ENCODE assay signal across 24 cellular contexts in genomic region chr15:73048624-73049295, GRCh38. TPM values are rescaled to one million over a fixed set of nuclear protein-coding genes. Genes with fewer than 3 reads are reported as not detected.
DNase-seq lines count a peak whose midpoint lies in the region; ATAC-seq, FAIRE-seq and TF ChIP-seq lines count a peak whose summit lies in the region.
"Had no signal": no experiment of that assay in that cellular context is flagged by ENCODE, and none has a peak within 500 bp of the region (broad histone marks: within the 10 kb centered on the region; RNA-seq: fewer than 3 reads in every experiment).

No MANE protein-coding gene starts in this region.

- no peak overlapping the region for H3K14ac ChIP-seq in mesenchymal stem cell (ENCODE audit: low read length in 2 of 2)

- H3K27ac ChIP-seq in K562 (ENCODE audit: extremely low read depth, low read depth, low read length) (no peak overlapping the region), mesenchymal stem cell (ENCODE audit: low read length, poor library complexity, severe bottlenecking) (no peak overlapping the region), thyroid gland (no peak overlapping the region)
- H3K27ac ChIP-seq: A549; BLaER1 treated with 17β-estradiol and CSF1 and Interleukin-3, amounts not matched to agents 10 nM and 100 nM; KMS-11; SJSA1 had no signal

- no peak overlapping the region for H3K23ac ChIP-seq in mesenchymal stem cell (ENCODE audit: low read length in 2 of 2)

- no peaks in the 10 kb centered on the region for H3K9me1 ChIP-seq in K562 (ENCODE audit: control insufficient read depth, insufficient read depth, low read length)

- H3K36me3 ChIP-seq in K562 (ENCODE audit: control insufficient read depth, insufficient read depth, low read length), result no peaks in the 10 kb centered on the region
- H3K36me3 ChIP-seq in mesenchymal stem cell (ENCODE audit: control insufficient read depth in 1 of 2, insufficient read depth in 2 of 2, low read depth in 1 of 2, low read length in 2 of 2), result no peaks in the 10 kb centered on the region
- H3K36me3 ChIP-seq in thyroid gland, result no peaks in the 10 kb centered on the region
- H3K36me3 ChIP-seq: BLaER1 treated with 17β-estradiol and CSF1 and Interleukin-3, amounts not matched to agents 10 nM and 100 nM had no signal

- ATAC-seq in activated T-cell treated with anti-CD3 and anti-CD28 coated beads, Interleukin-2, amount 50 U/mL, for 72 hours (replicated peaks in 1 of 2), result no peak
- ATAC-seq in K562 (no peak), HG03196 (IDR thresholded peaks at IDR 0.05; ENCODE audit: unreplicated experiment) (no peak)
- ATAC-seq: A549, GM23338, PC-3 had no signal

- no peaks in the 10 kb centered on the region for H3K9me3 Mint-ChIP-seq in activated T-cell treated with anti-CD3 and anti-CD28 coated beads, Interleukin-2, amount 50 U/mL, for 72 hours
- no peaks in the 10 kb centered on the region for H3K9me3 Mint-ChIP-seq in mesothelial cell of epicardium
- H3K9me3 Mint-ChIP-seq: CD4-positive, alpha-beta T cell; GM23338; H9; HFFc6 had no signal

- H3K4me3 ChIP-seq in K562 (no peak overlapping the region), mesenchymal stem cell (ENCODE audit: insufficient read depth in 1 of 2, low read depth in 1 of 2, low read length in 2 of 2) (no peak overlapping the region), thyroid gland (replicated peaks in 1 of 3) (no peak overlapping the region)
- H3K4me3 ChIP-seq: A549; BLaER1 treated with 17β-estradiol and CSF1 and Interleukin-3, amounts not matched to agents 10 nM and 100 nM; GM23338; SJSA1 had no signal

- FAIRE-seq in K562 (lab: Jason Lieb, UNC), result no peak
- FAIRE-seq: D721Med, G401.6 had no signal

- no peak overlapping the region for H3K4ac ChIP-seq in mesenchymal stem cell (ENCODE audit: low read depth in 1 of 2, low read length in 2 of 2)

- no peak overlapping the region for H2BK15ac ChIP-seq in mesenchymal stem cell (ENCODE audit: low read depth, poor library complexity, severe bottlenecking)

- H4K8ac ChIP-seq in mesenchymal stem cell (ENCODE audit: low read length), result no peak overlapping the region

- H2BK12ac ChIP-seq in mesenchymal stem cell (ENCODE audit: low read length in 2 of 2), result no peak overlapping the region

- no peak overlapping the region for H3K9ac ChIP-seq in K562 (ENCODE audit: insufficient read depth in 1 of 2, low read depth in 2 of 2, low read length in 2 of 2)
- H3K9ac ChIP-seq in mesenchymal stem cell (ENCODE audit: low read length), result no peak overlapping the region
- H3K9ac ChIP-seq: BLaER1 treated with 17β-estradiol and CSF1 and Interleukin-3, amounts not matched to agents 10 nM and 100 nM; KMS-11 had no signal

- H2BK120ac ChIP-seq in mesenchymal stem cell (ENCODE audit: low read depth, low read length), result no peak overlapping the region

- peak overlapping the region in 1 of 2 experiments; percentile 70 for H3K18ac ChIP-seq in mesenchymal stem cell (ENCODE audit: low read depth in 1 of 2, low read length in 2 of 2)

- CTCF ChIA-PET in K562 (lab: Yijun Ruan, JAX; ENCODE audit: low intra/inter-chr PET ratio), result interaction anchor here (0.6 kb wide), 1 partner anchor 378 kb away, joined by 3 read pairs; no protein-coding TSS in a partner anchor

- no peak overlapping the region for H2BK5ac ChIP-seq in mesenchymal stem cell (ENCODE audit: low read depth, low read length, poor library complexity, severe bottlenecking)

- no peaks in the 10 kb centered on the region for H4K20me1 ChIP-seq in K562 (replicated peaks; ENCODE audit: control insufficient read depth, insufficient read depth, low read length)
- H4K20me1 ChIP-seq: BLaER1 treated with 17β-estradiol and CSF1 and Interleukin-3, amounts not matched to agents 10 nM and 100 nM had no signal

- no peaks in the 10 kb centered on the region for H3K79me2 ChIP-seq in K562 (ENCODE audit: control insufficient read depth, insufficient read depth, low read length)

- no peak overlapping the region for H4K91ac ChIP-seq in mesenchymal stem cell (ENCODE audit: low read length)

- H3K27me3 Mint-ChIP-seq in activated T-cell treated with anti-CD3 and anti-CD28 coated beads, Interleukin-2, amount 50 U/mL, for 72 hours (ENCODE audit: low read depth), result peaks cover 25% of the 10 kb centered on the region
- H3K27me3 Mint-ChIP-seq in mesothelial cell of epicardium (ENCODE audit: low read depth), result peaks cover 9% of the 10 kb centered on the region

- no peak for TF ChIP-seq RAD21 in K562 (CRISPR knock-in tag; conservative IDR thresholded peaks at IDR 0.05 in 1 of 2, IDR thresholded peaks at IDR 0.05 in 1 of 2)

- BruUV-seq in K562 (replicated peaks; lab: Mats Ljungman, UMichigan), result no TSS peak

- H3K79me1 ChIP-seq in mesenchymal stem cell (replicated peaks; ENCODE audit: low read length, poor library complexity, severe bottlenecking), result no peaks in the 10 kb centered on the region

- H3K4me3 Mint-ChIP-seq in activated T-cell treated with anti-CD3 and anti-CD28 coated beads, Interleukin-2, amount 50 U/mL, for 72 hours, result no peak overlapping the region
- no peak overlapping the region for H3K4me3 Mint-ChIP-seq in mesothelial cell of epicardium
- H3K4me3 Mint-ChIP-seq: CD4-positive, alpha-beta T cell; GM23338; H9; HFFc6 had no signal

- H3K27ac Mint-ChIP-seq in activated T-cell treated with anti-CD3 and anti-CD28 coated beads, Interleukin-2, amount 50 U/mL, for 72 hours, result peak overlapping the region; percentile 0
- H3K27ac Mint-ChIP-seq in mesothelial cell of epicardium, result no peak overlapping the region
- H3K27ac Mint-ChIP-seq: CD4-positive, alpha-beta T cell; GM23338; H9; HFFc6 had no signal

- POLR2A ChIA-PET in K562 (lab: Yijun Ruan, JAX), result interaction anchor here (0.6 kb wide), 1 partner anchor 275 kb away, joined by 3 read pairs; no protein-coding TSS in a partner anchor

- 0% methylated on average over 3 of the region's 3 CpGs for WGBS in K562 (ENCODE audit: insufficient coverage, low coverage, missing lambda C conversion rate)
- WGBS in mesenchymal stem cell, result 13% methylated on average over 3 of the region's 3 CpGs
- 52 to 53% methylated on average over 3 of the region's 3 CpGs for WGBS in thyroid gland, 2 donors

- intact Hi-C loops in K562 (cut with micrococcal nuclease), result no loop called here
- intact Hi-C loops in thyroid gland (cut with DNase I), result no loop called here

- no peaks in the 10 kb centered on the region for H3K9me3 ChIP-seq in K562 (replicated peaks; ENCODE audit: control insufficient read depth, insufficient read depth, low read depth, low read length)
- no peaks in the 10 kb centered on the region for H3K9me3 ChIP-seq in mesenchymal stem cell (ENCODE audit: control insufficient read depth, low read length)
- no peaks in the 10 kb centered on the region for H3K9me3 ChIP-seq in thyroid gland
- H3K9me3 ChIP-seq: A549; BLaER1 treated with 17β-estradiol and CSF1 and Interleukin-3, amounts not matched to agents 10 nM and 100 nM; SJSA1 had no signal

- H3K4me1 ChIP-seq in K562 (replicated peaks in 1 of 2; ENCODE audit: control insufficient read depth in 2 of 2, insufficient read depth in 2 of 2, low read length in 2 of 2) (peaks cover 4 to 19% of the 10 kb centered on the region in 2 experiments; a peak in 4 of 5 replicates), mesenchymal stem cell (ENCODE audit: control insufficient read depth, insufficient read depth, low read depth, low read length) (no peaks in the 10 kb centered on the region), thyroid gland (peaks cover 4 to 8% of the 10 kb centered on the region in 2 donors)

- no peak for DNase-seq in activated T-cell treated with anti-CD3 and anti-CD28 coated beads, Interleukin-2, amount 50 U/mL, for 72 hours
- no peak for DNase-seq in activated T-cell treated with anti-CD3 and anti-CD28 coated beads, Interleukin-2, amount 50 U/mL, for 1 hour
- DNase-seq in K562 (ENCODE audit: extremely low read depth in 1 of 4, low spot score in 3 of 4), result no peak
- DNase-seq in mesenchymal stem cell, result peak; percentile 66
- DNase-seq in mesothelial cell of epicardium (ENCODE audit: low spot score in 2 of 2, unreplicated experiment in 2 of 2), result no peak
- DNase-seq in thyroid gland, result no peak
- DNase-seq: AML-193; CD4-positive, alpha-beta T cell; H9; HFFc6; MM.1S; NCI-H1694; NCI-H2029 treated with DMSO at 0.1 percent for 48 hours; NCI-H226; NCI-H510A; PC-3 had no signal

- TF ChIP-seq CTCF in K562 (IDR thresholded peaks at IDR 0.05 in 2 of 3, conservative IDR thresholded peaks at IDR 0.05 in 1 of 3; ENCODE audit: insufficient read depth in 2 of 3, low read depth in 1 of 3, low read length in 3 of 3), result no peak
- TF ChIP-seq CTCF in mesothelial cell of epicardium (IDR thresholded peaks at IDR 0.05; ENCODE audit: unreplicated experiment), result no peak
- no peak for TF ChIP-seq CTCF in thyroid gland (IDR thresholded peaks at IDR 0.05)

- H3K27me3 ChIP-seq in K562 (ENCODE audit: control insufficient read depth in 2 of 2, insufficient read depth in 2 of 2, low read length in 2 of 2) (peaks cover 10 to 13% of the 10 kb centered on the region in 2 experiments; a peak in 4 of 5 replicates), mesenchymal stem cell (ENCODE audit: control insufficient read depth in 1 of 2, insufficient read depth in 1 of 2, low read length in 2 of 2) (peaks cover 0 to 16% of the 10 kb centered on the region in 2 experiments), thyroid gland (no peaks in the 10 kb centered on the region)

- H2AFZ ChIP-seq in K562 (ENCODE audit: low read depth, low read length) (no peak overlapping the region), mesenchymal stem cell (ENCODE audit: low read depth, low read length) (no peak overlapping the region)
- H2AFZ ChIP-seq: GM23338 had no signal

- TF ChIP-seq POLR2A in K562 (conservative IDR thresholded peaks at IDR 0.05) (no peak), thyroid gland (IDR thresholded peaks at IDR 0.05) (no peak)

- no peak for TF ChIP-seq EP300 in K562 (IDR thresholded peaks at IDR 0.05; ENCODE audit: low read length)

- in situ Hi-C loops in K562 (cut with MboI), result no loop called here

- no peaks in the 10 kb centered on the region for H3K36me3 Mint-ChIP-seq in activated T-cell treated with anti-CD3 and anti-CD28 coated beads, Interleukin-2, amount 50 U/mL, for 72 hours (ENCODE audit: insufficient read depth in 2 of 2)
- H3K36me3 Mint-ChIP-seq in mesothelial cell of epicardium, result no peaks in the 10 kb centered on the region

- H3K4me2 ChIP-seq in K562 (ENCODE audit: insufficient read depth, low read length) (no peak overlapping the region), mesenchymal stem cell (ENCODE audit: low read length, poor library complexity, severe bottlenecking) (no peak overlapping the region)
- H3K4me2 ChIP-seq: A549; BLaER1 treated with 17β-estradiol and CSF1 and Interleukin-3, amounts not matched to agents 10 nM and 100 nM; GM23338; KMS-11 had no signal

- H3K4me1 Mint-ChIP-seq in activated T-cell treated with anti-CD3 and anti-CD28 coated beads, Interleukin-2, amount 50 U/mL, for 72 hours (ENCODE audit: low read depth), result peaks cover 6% of the 10 kb centered on the region
- H3K4me1 Mint-ChIP-seq in mesothelial cell of epicardium, result peaks cover 27% of the 10 kb centered on the region

- H2AK5ac ChIP-seq in mesenchymal stem cell (ENCODE audit: low read length, severe bottlenecking), result no peak overlapping the region

RNA-seq across cellular contexts. Expression of gene NEO1, which starts 3.5 kb away (rescaled TPM):
- 1 to 10 TPM; 7.0 to 8.1 TPM for total RNA-seq in activated T-cell treated with anti-CD3 and anti-CD28 coated beads, Interleukin-2, amount 50 U/mL, for 72 hours
- 1.4 and 1.8 TPM in 2 replicates for total RNA-seq in K562 (2011; cell fraction: chromatin; rRNA removed; ENCODE audit: low replicate concordance)
- 1.1 and 2.2 TPM in 2 replicates for total RNA-seq in K562 (2011; cell fraction: nucleolus; rRNA removed)
- 1.2 and 1.5 TPM in 2 replicates for total RNA-seq in K562 (2011; cell fraction: nucleoplasm; rRNA removed)
- total RNA-seq in K562 (2014; rRNA removed), result 0.24 and 0.32 TPM in 2 replicates
- 0.65 and 1.0 TPM in 2 replicates for total RNA-seq in K562 (2014; rRNA removed; fragmentation: Illumina TruSeq; extraction: Trizol)
- total RNA-seq in K562 (2015; rRNA removed; fragmentation: Illumina TruSeq; extraction: Trizol), result 0.79 and 0.83 TPM in 2 replicates
- total RNA-seq in K562 (2021), result 0.64 and 0.76 TPM in 2 replicates
- polyA plus RNA-seq in K562 (2011; rRNA removed), result 0.28 and 1.7 TPM in 2 replicates
- polyA plus RNA-seq in K562 (2011; cell fraction: cytosol; rRNA removed), result 0.38 and 2.1 TPM in 2 replicates
- polyA plus RNA-seq in K562 (2011; cell fraction: nucleus; rRNA removed), result 0.39 and 2.1 TPM in 2 replicates
- polyA plus RNA-seq in K562 (2012), result 1.3 and 1.9 TPM in 2 replicates
- polyA plus RNA-seq in K562 (2014; fragmentation: Illumina TruSeq; extraction: Trizol), result 0.48 and 0.55 TPM in 2 replicates
- polyA plus RNA-seq in K562 (2014; fragmentation: Nextera tagmentation; extraction: Ambion mirVana), result under 1 TPM; 0.08 to 0.15 TPM
- polyA plus RNA-seq in K562 (2014; rRNA removed), result 0.13 and 0.40 TPM in 2 replicates
- polyA minus RNA-seq in K562 (2011; rRNA and poly(A)+ RNA removed), result 0.54 and 2.1 TPM in 2 replicates
- polyA minus RNA-seq in K562 (2011; cell fraction: cytosol; rRNA and poly(A)+ RNA removed), result 4.2 TPM in 1 of 2 replicates, not detected in the other
- polyA minus RNA-seq in K562 (2011; cell fraction: nucleus; rRNA and poly(A)+ RNA removed), result 1.1 and 1.3 TPM in 2 replicates
- polyA plus RNA-seq in mesenchymal stem cell (2013, experiment 1 of 2), result 90.4 TPM
- polyA plus RNA-seq in mesenchymal stem cell (2013, experiment 2 of 2), result 85.2 TPM
- 135 to 139 TPM (median 136 TPM) in 3 replicates for total RNA-seq in mesothelial cell of epicardium
- 10 to 100 TPM; 27.1 to 39.6 (median 28.8) TPM for total RNA-seq in thyroid gland
